13 cellular contexts compared by ENCODE assay signal in the genomic region with DNA sequence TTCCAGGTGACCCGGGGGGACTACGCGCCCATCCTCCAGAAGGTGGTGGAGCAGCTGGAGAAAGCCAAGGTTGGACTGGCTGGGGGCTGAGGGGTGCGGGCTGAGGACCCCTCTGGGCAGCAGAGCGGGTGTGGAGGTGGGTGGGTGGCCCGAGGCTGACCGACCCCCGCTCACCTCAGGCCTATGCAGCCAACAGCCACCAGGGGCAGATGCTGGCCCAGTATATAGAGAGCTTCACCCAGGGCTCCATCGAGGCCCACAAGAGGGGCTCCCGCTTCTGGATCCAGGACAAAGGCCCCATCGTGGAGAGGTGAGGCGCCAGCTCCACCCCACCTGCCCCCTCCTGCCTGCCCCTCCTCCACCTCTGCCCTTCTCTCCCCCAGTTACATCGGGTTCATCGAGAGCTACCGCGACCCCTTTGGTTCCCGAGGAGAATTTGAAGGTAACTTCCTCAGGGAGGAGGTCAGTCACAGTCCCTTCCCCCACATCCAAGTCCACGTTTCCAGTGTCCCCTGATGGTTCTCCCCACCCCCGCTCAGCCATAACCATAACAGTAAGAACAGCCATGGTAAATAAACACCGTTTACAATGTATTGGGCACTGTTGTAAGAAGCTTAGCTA. TPM values are rescaled to one million over a fixed set of nuclear protein-coding genes. Genes with fewer than 3 reads are reported as not detected.
DNase-seq lines count a peak whose midpoint lies in the region; ATAC-seq and TF ChIP-seq lines count a peak whose summit lies in the region.
"Had no signal": no experiment of that assay in that cellular context is flagged by ENCODE, and none has a peak within 500 bp of the region (broad histone marks: within the 10 kb centered on the region; RNA-seq: fewer than 3 reads in every experiment).

No MANE protein-coding gene starts in this region.

- H2AFZ ChIP-seq in PC-9 = no peak overlapping the region

- BruUV-seq in PC-9 (replicated peaks; lab: Mats Ljungman, UMichigan) = no TSS peak

- TF ChIP-seq EP300 in suprapubic skin (IDR thresholded peaks at IDR 0.05) = no peak

- H3K36me3 ChIP-seq in cardiac muscle cell (no peaks in the 10 kb centered on the region), PC-9 (ENCODE audit: low read depth) (no peaks in the 10 kb centered on the region), upper lobe of right lung (peaks cover 53% of the 10 kb centered on the region), SJCRH30 (no peaks in the 10 kb centered on the region), suprapubic skin (peaks cover 84% of the 10 kb centered on the region)

- H4K20me1 ChIP-seq in PC-9 (ENCODE audit: insufficient read depth) = 0 out of 2 replicates have a peak, but pooled peaks cover 4% of the 10 kb centered on the region

- H3K4me3 ChIP-seq in cardiac muscle cell (no peak overlapping the region), PC-9 (no peak overlapping the region), fibroblast of villous mesenchyme (ENCODE audit: low read depth, low read length) (no peak overlapping the region), upper lobe of right lung (no peak overlapping the region), SJCRH30 (no peak overlapping the region), suprapubic skin (no peak overlapping the region)
- H3K4me3 ChIP-seq: body of pancreas, sigmoid colon had no signal

- DNase-seq in cardiac muscle cell (ENCODE audit: low read depth in 1 of 2, low spot score in 1 of 2) (peak in 1 of 2 donors; percentile 34), left cardiac atrium (no peak), PC-9 (no peak), fibroblast of villous mesenchyme (ENCODE audit: low read depth) (no peak), upper lobe of right lung (no peak), SIG-M5 treated with dmso at 0.1 percent for 504 hours (lab: John Stamatoyannopoulos, UW; ENCODE audit: unreplicated experiment) (no peak), SJCRH30 (no peak), suprapubic skin (ENCODE audit: low spot score in 2 of 2) (no peak)
- DNase-seq: ACHN, body of pancreas, Karpas-422, NCI-H510A treated with DMSO at 0.1 percent for 48 hours, sigmoid colon had no signal

- no peaks in the 10 kb centered on the region for H3K79me2 ChIP-seq in PC-9 (ENCODE audit: low read depth)

- H3K9me3 ChIP-seq in cardiac muscle cell (ENCODE audit: low read depth) (no peaks in the 10 kb centered on the region), PC-9 (ENCODE audit: insufficient read depth, low read depth) (no peaks in the 10 kb centered on the region), upper lobe of right lung (no peaks in the 10 kb centered on the region), SJCRH30 (replicated peaks) (no peaks in the 10 kb centered on the region), suprapubic skin (no peaks in the 10 kb centered on the region)
- H3K9me3 ChIP-seq: body of pancreas, sigmoid colon had no signal

- TF ChIP-seq CTCF in cardiac muscle cell (IDR thresholded peaks at IDR 0.05; ENCODE audit: low read depth, low read length) = peak; percentile 39
- TF ChIP-seq CTCF in PC-9 (conservative IDR thresholded peaks at IDR 0.05) = peak; percentile 65
- peak; percentile 35 for TF ChIP-seq CTCF in fibroblast of villous mesenchyme (IDR thresholded peaks at IDR 0.05; ENCODE audit: insufficient read depth, low read depth, low read length)
- TF ChIP-seq CTCF in upper lobe of right lung (IDR thresholded peaks at IDR 0.05) = peak; percentile 16
- peak in 1 of 2 donors; percentile 10 for TF ChIP-seq CTCF in suprapubic skin (IDR thresholded peaks at IDR 0.05)

- intact Hi-C loops in left cardiac atrium (cut with DNase I) (no loop called here), PC-9 (cut with micrococcal nuclease; ENCODE audit: unreplicated experiment) (no loop called here), upper lobe of right lung (cut with DNase I) (no loop called here)

- H3K27me3 ChIP-seq in cardiac muscle cell (no peaks in the 10 kb centered on the region), PC-9 (ENCODE audit: insufficient read depth, low read depth) (no peaks in the 10 kb centered on the region), upper lobe of right lung (no peaks in the 10 kb centered on the region), SJCRH30 (no peaks in the 10 kb centered on the region), suprapubic skin (no peaks in the 10 kb centered on the region)
- H3K27me3 ChIP-seq: body of pancreas, sigmoid colon had no signal

- H3K27ac ChIP-seq in cardiac muscle cell (no peak overlapping the region), PC-9 (no peak overlapping the region), upper lobe of right lung (no peak overlapping the region), SJCRH30 (no peak overlapping the region), suprapubic skin (no peak overlapping the region)
- H3K27ac ChIP-seq: body of pancreas, sigmoid colon had no signal

- CTCF ChIA-PET in PC-9 (lab: Charles Lee) = interaction anchor here (0.6 to 1.2 kb wide), 4 partner anchors 13 to 275 kb away, joined by 3 to 6 read pairs (median 3); no protein-coding TSS in a partner anchor

- POLR2A ChIA-PET in PC-9 (lab: Charles Lee; ENCODE audit: unreplicated experiment) = interaction anchor here (0.7 kb wide), 1 partner anchor 19 kb away, joined by 4 read pairs; a partner anchor contains a TSS

- TF ChIP-seq POLR2A in suprapubic skin (IDR thresholded peaks at IDR 0.05) = no peak

- WGBS in suprapubic skin = 82% methylated on average over 13 of the region's 20 CpGs

- H3K9me2 ChIP-seq in PC-9 (ENCODE audit: insufficient read depth) = no peaks in the 10 kb centered on the region

- no peak overlapping the region for H3K4me2 ChIP-seq in PC-9

- ATAC-seq in left cardiac atrium = no peak
- ATAC-seq in upper lobe of right lung = no peak
- ATAC-seq: body of pancreas had no signal

- H3K4me1 ChIP-seq in cardiac muscle cell (ENCODE audit: low read depth) (no peaks in the 10 kb centered on the region), PC-9 (replicated peaks; ENCODE audit: insufficient read depth) (no peaks in the 10 kb centered on the region), upper lobe of right lung (no peaks in the 10 kb centered on the region), SJCRH30 (peaks cover 22% of the 10 kb centered on the region), suprapubic skin (no peaks in the 10 kb centered on the region)
- H3K4me1 ChIP-seq: body of pancreas, sigmoid colon had no signal

- H3F3A ChIP-seq in PC-9 (ENCODE audit: insufficient read depth, low read depth) = no peaks in the 10 kb centered on the region

RNA-seq across cellular contexts. Expression of a gene that starts 11.2 kb away (rescaled TPM):
- total RNA-seq in cardiac muscle cell = 21.9 and 60.7 TPM in 2 replicates
- 20.8 and 44.9 TPM in 2 replicates for polyA plus RNA-seq in cardiac muscle cell
- 10 to 100 TPM; 18.5 TPM for total RNA-seq in left cardiac atrium
- 76.2 and 80.0 TPM in 2 replicates for total RNA-seq in PC-9 (2021)
- total RNA-seq in fibroblast of villous mesenchyme = 67.6 and 70.4 TPM in 2 replicates
- 31.9 TPM for total RNA-seq in upper lobe of right lung
- 30.1 and 33.4 TPM in 2 replicates for total RNA-seq in SJCRH30 (2014; rRNA removed; shearing (Covaris generic))
- total RNA-seq in suprapubic skin = 10 to 100 TPM; 12.2 to 23.0 (median 22.2) TPM

RNA-seq across cellular contexts. Expression of a gene that starts 19.0 kb away (rescaled TPM):
- 100 and 106 TPM in 2 replicates for total RNA-seq in cardiac muscle cell
- polyA plus RNA-seq in cardiac muscle cell = 59.7 and 62.7 TPM in 2 replicates
- 10 to 100 TPM; 18.7 to 18.9 TPM for total RNA-seq in left cardiac atrium
- total RNA-seq in PC-9 (2021) = 56.1 and 63.4 TPM in 2 replicates
- total RNA-seq in fibroblast of villous mesenchyme = 25.4 and 34.5 TPM in 2 replicates
- total RNA-seq in upper lobe of right lung = 33.5 TPM
- 11.0 and 13.6 TPM in 2 replicates for total RNA-seq in SJCRH30 (2014; rRNA removed; shearing (Covaris generic))
- 10 to 100 TPM; 35.5 to 85.2 (median 57.0) TPM for total RNA-seq in suprapubic skin

RNA-seq across cellular contexts. Expression of a gene that starts 24.7 kb away (rescaled TPM):
- total RNA-seq in cardiac muscle cell = 19.9 and 30.9 TPM in 2 replicates
- polyA plus RNA-seq in cardiac muscle cell = 16.4 and 20.5 TPM in 2 replicates
- total RNA-seq in left cardiac atrium = 10 to 100 TPM in 1 of 2 donors, 1 to 10 TPM in 1; 9.1 to 11.0 TPM
- 14.0 and 18.0 TPM in 2 replicates for total RNA-seq in PC-9 (2021)
- 10.8 and 13.2 TPM in 2 replicates for total RNA-seq in fibroblast of villous mesenchyme
- 15.5 TPM for total RNA-seq in upper lobe of right lung
- total RNA-seq in SJCRH30 (2014; rRNA removed; shearing (Covaris generic)) = 5.1 and 6.9 TPM in 2 replicates
- total RNA-seq in suprapubic skin = 10 to 100 TPM; 19.0 to 23.4 (median 20.5) TPM

RNA-seq across cellular contexts. Expression of a gene that starts 52.8 kb away (rescaled TPM):
- total RNA-seq in cardiac muscle cell (48.4 and 70.3 TPM in 2 replicates), left cardiac atrium (10 to 100 TPM; 43.1 to 47.0 TPM), PC-9 (2021) (138 and 140 TPM in 2 replicates), fibroblast of villous mesenchyme (38.0 and 46.7 TPM in 2 replicates), upper lobe of right lung (31.3 TPM), suprapubic skin (10 to 100 TPM; 22.0 to 42.0 (median 28.0) TPM)
- 64.1 and 75.8 TPM in 2 replicates for polyA plus RNA-seq in cardiac muscle cell
- 86.7 and 102 TPM in 2 replicates for total RNA-seq in SJCRH30 (2014; rRNA removed; shearing (Covaris generic))

RNA-seq across cellular contexts. Expression of a gene that starts 54.4 kb away (rescaled TPM):
- total RNA-seq in cardiac muscle cell (14.7 and 21.6 TPM in 2 replicates), left cardiac atrium (1 to 10 TPM; 7.9 to 8.2 TPM), PC-9 (2021) (19.4 and 28.7 TPM in 2 replicates), fibroblast of villous mesenchyme (9.5 and 11.0 TPM in 2 replicates), upper lobe of right lung (14.5 TPM), suprapubic skin (10 to 100 TPM; 13.9 to 37.2 (median 15.3) TPM)
- 15.2 and 16.9 TPM in 2 replicates for polyA plus RNA-seq in cardiac muscle cell
- total RNA-seq in SJCRH30 (2014; rRNA removed; shearing (Covaris generic)) = 2.6 and 3.1 TPM in 2 replicates
